In genomic region chr14:100476012-100476822, GRCh38 we compare ENCODE assay signal across 1 cellular context.
TF ChIP-seq lines count a peak whose summit lies in the region.

No MANE protein-coding gene starts in this region.

TF ChIP-seq in HEK293, 187 proteins besides CTCF, POLR2A, EP300 and RAD21 (continued from another document and continues in another):
- TF ChIP-seq, protein P1, sequence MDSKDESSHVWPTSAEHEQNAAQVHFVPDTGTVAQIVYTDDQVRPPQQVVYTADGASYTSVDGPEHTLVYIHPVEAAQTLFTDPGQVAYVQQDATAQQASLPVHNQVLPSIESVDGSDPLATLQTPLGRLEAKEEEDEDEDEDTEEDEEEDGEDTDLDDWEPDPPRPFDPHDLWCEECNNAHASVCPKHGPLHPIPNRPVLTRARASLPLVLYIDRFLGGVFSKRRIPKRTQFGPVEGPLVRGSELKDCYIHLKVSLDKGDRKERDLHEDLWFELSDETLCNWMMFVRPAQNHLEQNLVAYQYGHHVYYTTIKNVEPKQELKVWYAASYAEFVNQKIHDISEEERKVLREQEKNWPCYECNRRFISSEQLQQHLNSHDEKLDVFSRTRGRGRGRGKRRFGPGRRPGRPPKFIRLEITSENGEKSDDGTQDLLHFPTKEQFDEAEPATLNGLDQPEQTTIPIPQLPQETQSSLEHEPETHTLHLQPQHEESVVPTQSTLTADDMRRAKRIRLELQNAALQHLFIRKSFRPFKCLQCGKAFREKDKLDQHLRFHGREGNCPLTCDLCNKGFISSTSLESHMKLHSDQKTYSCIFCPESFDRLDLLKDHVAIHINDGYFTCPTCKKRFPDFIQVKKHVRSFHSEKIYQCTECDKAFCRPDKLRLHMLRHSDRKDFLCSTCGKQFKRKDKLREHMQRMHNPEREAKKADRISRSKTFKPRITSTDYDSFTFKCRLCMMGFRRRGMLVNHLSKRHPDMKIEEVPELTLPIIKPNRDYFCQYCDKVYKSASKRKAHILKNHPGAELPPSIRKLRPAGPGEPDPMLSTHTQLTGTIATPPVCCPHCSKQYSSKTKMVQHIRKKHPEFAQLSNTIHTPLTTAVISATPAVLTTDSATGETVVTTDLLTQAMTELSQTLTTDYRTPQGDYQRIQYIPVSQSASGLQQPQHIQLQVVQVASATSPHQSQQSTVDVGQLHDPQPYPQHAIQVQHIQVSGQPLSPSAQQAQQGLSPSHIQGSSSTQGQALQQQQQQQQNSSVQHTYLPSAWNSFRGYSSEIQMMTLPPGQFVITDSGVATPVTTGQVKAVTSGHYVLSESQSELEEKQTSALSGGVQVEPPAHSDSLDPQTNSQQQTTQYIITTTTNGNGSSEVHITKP (tag by site-specific recombination; IDR thresholded peaks at IDR 0.05), result peak; percentile 58
- TF ChIP-seq ZBTB48 (tag by site-specific recombination; IDR thresholded peaks at IDR 0.05) (peak; percentile 45; the same call in 1 of the 2 replicates), GLI2 (tag by site-specific recombination; IDR thresholded peaks at IDR 0.05; ENCODE audit: borderline replicate concordance, low read depth) (no peak; the same call in 1 of the 2 replicates), ZIC2 (tag by site-specific recombination; IDR thresholded peaks at IDR 0.05) (peak; percentile 99), ZNF449 (tag by site-specific recombination; IDR thresholded peaks at IDR 0.05) (peak; percentile 56; the same call in 1 of the 2 replicates), ZNF292 (tag by site-specific recombination; IDR thresholded peaks at IDR 0.05; ENCODE audit: borderline replicate concordance, low read depth) (no peak), ZNF391 (tag by site-specific recombination; IDR thresholded peaks at IDR 0.05; ENCODE audit: borderline replicate concordance, low read depth) (peak; percentile 90; the same call in 1 of the 2 replicates), ZNF423 (tag by site-specific recombination; IDR thresholded peaks at IDR 0.05) (peak; percentile 69; the same call in 1 of the 2 replicates), HOXA7 (CRISPR knock-in tag; IDR thresholded peaks at IDR 0.05; ENCODE audit: borderline replicate concordance) (no peak), IKZF3 (tag by site-specific recombination; IDR thresholded peaks at IDR 0.05) (peak; percentile 96), ZNF121 (tag by site-specific recombination; IDR thresholded peaks at IDR 0.05) (0 out of 2 replicates have a peak, but pooled peaks have one; percentile 34), ZFP37 (tag by site-specific recombination; IDR thresholded peaks at IDR 0.05) (peak; percentile 75), ZNF561 (tag by site-specific recombination; IDR thresholded peaks at IDR 0.05; ENCODE audit: borderline replicate concordance) (peak; percentile 57), ZNF16 (tag by site-specific recombination; IDR thresholded peaks at IDR 0.05; ENCODE audit: low read depth) (no peak), SP2 (tag by site-specific recombination; IDR thresholded peaks at IDR 0.05) (no peak), ZFP69B (tag by site-specific recombination; IDR thresholded peaks at IDR 0.05) (peak; percentile 51; the same call in 1 of the 2 replicates), ZNF10 (tag by site-specific recombination; IDR thresholded peaks at IDR 0.05) (peak; percentile 86), ZBTB49 (tag by site-specific recombination; IDR thresholded peaks at IDR 0.05; ENCODE audit: low read depth) (no peak), GLIS1 (tag by site-specific recombination; IDR thresholded peaks at IDR 0.05) (peak; percentile 100), ZNF501 (tag by site-specific recombination; IDR thresholded peaks at IDR 0.05) (peak; percentile 76; the same call in 1 of the 2 replicates), ZNF18 (tag by site-specific recombination; IDR thresholded peaks at IDR 0.05) (no peak), ZBTB21 (tag by site-specific recombination; IDR thresholded peaks at IDR 0.05) (peak; percentile 74), ZNF518A (tag by site-specific recombination; conservative IDR thresholded peaks at IDR 0.05; ENCODE audit: low read depth) (no peak; the same call in 1 of the 2 replicates), TRIM28 (IDR thresholded peaks at IDR 0.05; ENCODE audit: borderline replicate concordance, low read length) (peak; percentile 96), RBAK (tag by site-specific recombination; IDR thresholded peaks at IDR 0.05) (no peak; the same call in 1 of the 2 replicates)
- TF ChIP-seq, protein P2, sequence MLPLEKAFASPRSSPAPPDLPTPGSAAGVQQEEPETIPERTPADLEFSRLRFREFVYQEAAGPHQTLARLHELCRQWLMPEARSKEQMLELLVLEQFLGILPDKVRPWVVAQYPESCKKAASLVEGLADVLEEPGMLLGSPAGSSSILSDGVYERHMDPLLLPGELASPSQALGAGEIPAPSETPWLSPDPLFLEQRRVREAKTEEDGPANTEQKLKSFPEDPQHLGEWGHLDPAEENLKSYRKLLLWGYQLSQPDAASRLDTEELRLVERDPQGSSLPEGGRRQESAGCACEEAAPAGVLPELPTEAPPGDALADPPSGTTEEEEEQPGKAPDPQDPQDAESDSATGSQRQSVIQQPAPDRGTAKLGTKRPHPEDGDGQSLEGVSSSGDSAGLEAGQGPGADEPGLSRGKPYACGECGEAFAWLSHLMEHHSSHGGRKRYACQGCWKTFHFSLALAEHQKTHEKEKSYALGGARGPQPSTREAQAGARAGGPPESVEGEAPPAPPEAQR (tag by site-specific recombination; IDR thresholded peaks at IDR 0.05), result no peak
- TF ChIP-seq, protein P3, sequence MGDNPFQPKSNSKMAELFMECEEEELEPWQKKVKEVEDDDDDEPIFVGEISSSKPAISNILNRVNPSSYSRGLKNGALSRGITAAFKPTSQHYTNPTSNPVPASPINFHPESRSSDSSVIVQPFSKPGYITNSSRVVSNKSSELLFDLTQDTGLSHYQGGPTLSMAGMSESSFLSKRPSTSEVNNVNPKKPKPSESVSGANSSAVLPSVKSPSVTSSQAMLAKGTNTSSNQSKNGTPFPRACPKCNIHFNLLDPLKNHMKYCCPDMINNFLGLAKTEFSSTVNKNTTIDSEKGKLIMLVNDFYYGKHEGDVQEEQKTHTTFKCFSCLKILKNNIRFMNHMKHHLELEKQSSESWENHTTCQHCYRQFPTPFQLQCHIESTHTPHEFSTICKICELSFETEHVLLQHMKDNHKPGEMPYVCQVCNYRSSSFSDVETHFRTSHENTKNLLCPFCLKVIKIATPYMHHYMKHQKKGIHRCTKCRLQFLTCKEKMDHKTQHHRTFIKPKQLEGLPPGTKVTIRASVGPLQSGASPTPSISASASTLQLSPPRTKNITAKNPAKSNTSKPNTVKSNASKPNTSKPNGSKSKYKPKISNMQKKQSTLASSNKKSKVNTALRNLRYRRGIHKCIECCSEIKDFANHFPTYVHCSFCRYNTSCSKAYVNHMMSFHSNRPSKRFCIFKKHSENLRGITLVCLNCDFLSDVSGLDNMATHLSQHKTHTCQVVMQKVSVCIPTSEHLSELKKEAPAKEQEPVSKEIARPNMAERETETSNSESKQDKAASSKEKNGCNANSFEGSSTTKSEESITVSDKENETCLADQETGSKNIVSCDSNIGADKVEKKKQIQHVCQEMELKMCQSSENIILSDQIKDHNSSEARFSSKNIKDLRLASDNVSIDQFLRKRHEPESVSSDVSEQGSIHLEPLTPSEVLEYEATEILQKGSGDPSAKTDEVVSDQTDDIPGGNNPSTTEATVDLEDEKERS (tag by site-specific recombination; IDR thresholded peaks at IDR 0.05), result no peak
- TF ChIP-seq, protein P4, sequence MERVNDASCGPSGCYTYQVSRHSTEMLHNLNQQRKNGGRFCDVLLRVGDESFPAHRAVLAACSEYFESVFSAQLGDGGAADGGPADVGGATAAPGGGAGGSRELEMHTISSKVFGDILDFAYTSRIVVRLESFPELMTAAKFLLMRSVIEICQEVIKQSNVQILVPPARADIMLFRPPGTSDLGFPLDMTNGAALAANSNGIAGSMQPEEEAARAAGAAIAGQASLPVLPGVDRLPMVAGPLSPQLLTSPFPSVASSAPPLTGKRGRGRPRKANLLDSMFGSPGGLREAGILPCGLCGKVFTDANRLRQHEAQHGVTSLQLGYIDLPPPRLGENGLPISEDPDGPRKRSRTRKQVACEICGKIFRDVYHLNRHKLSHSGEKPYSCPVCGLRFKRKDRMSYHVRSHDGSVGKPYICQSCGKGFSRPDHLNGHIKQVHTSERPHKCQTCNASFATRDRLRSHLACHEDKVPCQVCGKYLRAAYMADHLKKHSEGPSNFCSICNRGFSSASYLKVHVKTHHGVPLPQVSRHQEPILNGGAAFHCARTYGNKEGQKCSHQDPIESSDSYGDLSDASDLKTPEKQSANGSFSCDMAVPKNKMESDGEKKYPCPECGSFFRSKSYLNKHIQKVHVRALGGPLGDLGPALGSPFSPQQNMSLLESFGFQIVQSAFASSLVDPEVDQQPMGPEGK (tag by site-specific recombination; IDR thresholded peaks at IDR 0.05), result peak; percentile 54
- TF ChIP-seq, protein P5, sequence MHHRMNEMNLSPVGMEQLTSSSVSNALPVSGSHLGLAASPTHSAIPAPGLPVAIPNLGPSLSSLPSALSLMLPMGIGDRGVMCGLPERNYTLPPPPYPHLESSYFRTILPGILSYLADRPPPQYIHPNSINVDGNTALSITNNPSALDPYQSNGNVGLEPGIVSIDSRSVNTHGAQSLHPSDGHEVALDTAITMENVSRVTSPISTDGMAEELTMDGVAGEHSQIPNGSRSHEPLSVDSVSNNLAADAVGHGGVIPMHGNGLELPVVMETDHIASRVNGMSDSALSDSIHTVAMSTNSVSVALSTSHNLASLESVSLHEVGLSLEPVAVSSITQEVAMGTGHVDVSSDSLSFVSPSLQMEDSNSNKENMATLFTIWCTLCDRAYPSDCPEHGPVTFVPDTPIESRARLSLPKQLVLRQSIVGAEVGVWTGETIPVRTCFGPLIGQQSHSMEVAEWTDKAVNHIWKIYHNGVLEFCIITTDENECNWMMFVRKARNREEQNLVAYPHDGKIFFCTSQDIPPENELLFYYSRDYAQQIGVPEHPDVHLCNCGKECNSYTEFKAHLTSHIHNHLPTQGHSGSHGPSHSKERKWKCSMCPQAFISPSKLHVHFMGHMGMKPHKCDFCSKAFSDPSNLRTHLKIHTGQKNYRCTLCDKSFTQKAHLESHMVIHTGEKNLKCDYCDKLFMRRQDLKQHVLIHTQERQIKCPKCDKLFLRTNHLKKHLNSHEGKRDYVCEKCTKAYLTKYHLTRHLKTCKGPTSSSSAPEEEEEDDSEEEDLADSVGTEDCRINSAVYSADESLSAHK (tag by site-specific recombination; IDR thresholded peaks at IDR 0.05), result peak; percentile 87
